In genomic region chr3:10552631-10552943, GRCh38 we compare ENCODE assay signal across 1 cellular context.
TF ChIP-seq lines count a peak whose summit lies in the region.

No MANE protein-coding gene starts in this region.

TF ChIP-seq in H1, 55 proteins besides CTCF, POLR2A, EP300 and RAD21:
- no peak for TF ChIP-seq JUN (IDR thresholded peaks at IDR 0.05; ENCODE audit: low read depth, low read length)
- TF ChIP-seq BACH1 (IDR thresholded peaks at IDR 0.05; ENCODE audit: low read length) = no peak
- no peak for TF ChIP-seq BCL11A (IDR thresholded peaks at IDR 0.05; ENCODE audit: low read depth in 2 of 2, low read length in 2 of 2)
- TF ChIP-seq HDAC2 (IDR thresholded peaks at IDR 0.05; ENCODE audit: borderline replicate concordance in 1 of 2, low read depth in 2 of 2, low read length in 2 of 2) = no peak
- TF ChIP-seq E2F6 (IDR thresholded peaks at IDR 0.05) = no peak
- TF ChIP-seq ATF3 (IDR thresholded peaks at IDR 0.05; ENCODE audit: insufficient read depth, low read depth, low read length) = no peak
- TF ChIP-seq ASH2L (IDR thresholded peaks at IDR 0.05; ENCODE audit: low read length) = no peak
- TF ChIP-seq PHF8 (conservative IDR thresholded peaks at IDR 0.05; ENCODE audit: low read depth, low read length) = no peak
- no peak for TF ChIP-seq BRCA1 (IDR thresholded peaks at IDR 0.05; ENCODE audit: low read depth, low read length)
- no peak for TF ChIP-seq KDM1A (IDR thresholded peaks at IDR 0.05; ENCODE audit: borderline replicate concordance, low read length)
- TF ChIP-seq TAF7 (optimal IDR thresholded peaks at IDR 0.05; ENCODE audit: borderline replicate concordance, low read depth, low read length) = no peak
- no peak for TF ChIP-seq RNF2 (IDR thresholded peaks at IDR 0.05; ENCODE audit: borderline replicate concordance, low read depth, low read length, missing control alignments, poor library complexity, severe bottlenecking)
- TF ChIP-seq GTF2F1 (IDR thresholded peaks at IDR 0.05; ENCODE audit: borderline replicate concordance, low read depth, low read length) = no peak
- TF ChIP-seq TEAD4 (IDR thresholded peaks at IDR 0.05; ENCODE audit: low read depth, low read length) = no peak
- TF ChIP-seq CTBP2 (IDR thresholded peaks at IDR 0.05; ENCODE audit: borderline replicate concordance, insufficient read depth, insufficient read length, low read length) = no peak
- no peak for TF ChIP-seq CHD7 (IDR thresholded peaks at IDR 0.05; ENCODE audit: insufficient replicate concordance, low read length)
